ENCODE assay signal across 18 cellular contexts in the genomic region with DNA sequence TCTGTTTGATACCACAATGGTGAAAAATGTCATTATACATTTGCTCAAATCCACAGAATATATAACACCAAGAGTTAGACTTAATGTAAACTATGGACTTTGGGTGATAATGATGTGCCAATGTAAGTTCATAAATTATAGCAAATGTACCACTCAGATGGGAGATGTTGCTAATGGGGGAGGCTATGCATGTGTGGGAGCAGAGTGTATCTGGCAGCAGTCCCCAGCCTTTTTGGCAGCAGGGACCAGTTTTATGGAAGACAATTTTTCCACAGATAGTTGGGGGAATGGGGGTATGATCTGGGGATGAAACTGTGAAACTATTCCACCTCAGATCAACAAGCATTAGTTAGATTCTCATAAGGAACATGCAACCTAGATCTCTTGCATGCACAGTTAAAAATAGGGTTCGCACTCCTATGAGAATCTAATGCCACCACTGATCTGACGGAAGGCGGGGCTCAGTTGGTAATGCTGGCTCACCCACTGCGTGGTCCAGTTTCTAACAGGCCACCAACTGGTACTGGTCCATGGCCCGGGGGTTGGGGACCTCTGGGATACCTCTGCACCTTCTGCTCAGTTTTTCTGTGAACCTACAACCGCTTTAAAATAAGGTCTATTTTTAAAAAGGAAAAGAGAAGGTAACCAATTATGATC. TPM values are rescaled to one million over a fixed set of nuclear protein-coding genes. Genes with fewer than 3 reads are reported as not detected.
A peak's percentile ranks its signal among the peaks of the same experiment; 100 is the strongest.
DNase-seq lines count a peak whose midpoint lies in the region; ATAC-seq and TF ChIP-seq lines count a peak whose summit lies in the region.
"Had no signal": no experiment of that assay in that cellular context is flagged by ENCODE, and none has a peak within 500 bp of the region (broad histone marks: within the 10 kb centered on the region; RNA-seq: fewer than 3 reads in every experiment).

No MANE protein-coding gene starts in this region.

- H3K9me2 ChIP-seq in Karpas-422 (replicated peaks; ENCODE audit: insufficient read depth, low read length) = no peaks in the 10 kb centered on the region
- H3K9me2 ChIP-seq in MM.1S (replicated peaks; ENCODE audit: insufficient read depth, low read length) = no peaks in the 10 kb centered on the region

- DNase-seq in Karpas-422 (peak; percentile 29), naive B cell (no peak), MM.1S (no peak)
- DNase-seq: Caco-2; CD8-positive, alpha-beta memory T cell; DND-41; GDM1; HCEC 1CT; HFFc6 had no signal

- H3K4me1 ChIP-seq in Karpas-422 (ENCODE audit: low read length) (peaks cover 3% of the 10 kb centered on the region), MM.1S (ENCODE audit: low read length) (no peaks in the 10 kb centered on the region)
- H3K4me1 ChIP-seq: A549, BLaER1, Caco-2 had no signal

- no peaks in the 10 kb centered on the region for H3K27me3 Mint-ChIP-seq in naive B cell

- H3K4me2 ChIP-seq in Karpas-422 (ENCODE audit: low read depth, low read length, poor library complexity, severe bottlenecking) = no peak overlapping the region
- H3K4me2 ChIP-seq in MM.1S (ENCODE audit: low read depth, low read length) = no peak overlapping the region
- H3K4me2 ChIP-seq: A549, BLaER1, KMS-11 had no signal

- H3F3A ChIP-seq in MM.1S (ENCODE audit: insufficient read depth, low read length) = no peaks in the 10 kb centered on the region

- no peak overlapping the region for H3K4me3 ChIP-seq in Karpas-422 (ENCODE audit: low read length)
- no peak overlapping the region for H3K4me3 ChIP-seq in MM.1S (ENCODE audit: low read length)
- H3K4me3 ChIP-seq: A549, BLaER1 had no signal

- H3K36me3 Mint-ChIP-seq in naive B cell = peaks cover 46 to 70% of the 10 kb centered on the region in 2 donors

- ATAC-seq in GM18505 (IDR thresholded peaks at IDR 0.05; ENCODE audit: unreplicated experiment) = no peak
- no peak for ATAC-seq in naive B cell (ENCODE audit: low read depth in 2 of 2)
- ATAC-seq in HG02884 (IDR thresholded peaks at IDR 0.05; ENCODE audit: unreplicated experiment) = no peak
- no peak for ATAC-seq in HG02571 (IDR thresholded peaks at IDR 0.05; ENCODE audit: unreplicated experiment)
- ATAC-seq: A549 had no signal

- H3K9ac ChIP-seq in Karpas-422 (ENCODE audit: low read length) = no peak overlapping the region
- H3K9ac ChIP-seq in MM.1S (ENCODE audit: low read length) = no peak overlapping the region
- H3K9ac ChIP-seq: BLaER1, KMS-11 had no signal

- H3K27ac ChIP-seq in Karpas-422 (ENCODE audit: low read length) (no peak overlapping the region), MM.1S (ENCODE audit: low read length) (no peak overlapping the region)
- H3K27ac ChIP-seq: A549, BLaER1, KMS-11 had no signal

- peaks cover 0 to 19% (median 4%) of the 10 kb centered on the region in 7 donors for H3K9me3 Mint-ChIP-seq in naive B cell
- H3K9me3 Mint-ChIP-seq: CD8-positive, alpha-beta memory T cell; HFFc6 had no signal

- no peak overlapping the region for H2AFZ ChIP-seq in Karpas-422 (ENCODE audit: low read length)
- H2AFZ ChIP-seq in MM.1S (ENCODE audit: low read length) = no peak overlapping the region

- peak; percentile 35 for TF ChIP-seq POLR2A in GM18505 (IDR thresholded peaks at IDR 0.05; ENCODE audit: borderline replicate concordance, extremely low read depth, insufficient read depth, insufficient read length)

- H3K27me3 ChIP-seq in Karpas-422 (ENCODE audit: low read length) (no peaks in the 10 kb centered on the region), MM.1S (replicated peaks; ENCODE audit: insufficient read depth, low read length) (no peaks in the 10 kb centered on the region)
- H3K27me3 ChIP-seq: BLaER1 had no signal

- no peak for TF ChIP-seq CTCF in MM.1S (IDR thresholded peaks at IDR 0.05; ENCODE audit: low read length)

- H3K36me3 ChIP-seq in Karpas-422 (ENCODE audit: insufficient read depth, low read length) = peaks cover 15% of the 10 kb centered on the region
- no peaks in the 10 kb centered on the region for H3K36me3 ChIP-seq in MM.1S (replicated peaks; ENCODE audit: insufficient read depth, low read length)
- H3K36me3 ChIP-seq: BLaER1 had no signal

- H4K20me1 ChIP-seq in Karpas-422 (ENCODE audit: insufficient read depth, low read depth, low read length) (no peaks in the 10 kb centered on the region), MM.1S (ENCODE audit: insufficient read depth, low read length) (no peaks in the 10 kb centered on the region)
- H4K20me1 ChIP-seq: BLaER1 had no signal

- peak overlapping the region in 5 of 8 donors; percentile 31 to 72 (median 68) for H3K4me3 Mint-ChIP-seq in naive B cell
- H3K4me3 Mint-ChIP-seq: CD8-positive, alpha-beta memory T cell; HFFc6 had no signal

- H3K27ac Mint-ChIP-seq in naive B cell = peak overlapping the region in 5 of 6 donors; percentile 2 to 87 (median 61)
- H3K27ac Mint-ChIP-seq: HFFc6 had no signal

- H3K79me2 ChIP-seq in Karpas-422 (ENCODE audit: low read length) = peaks cover 2% of the 10 kb centered on the region
- H3K79me2 ChIP-seq in MM.1S (ENCODE audit: low read length) = no peaks in the 10 kb centered on the region

- peaks cover 58 to 77% (median 59%) of the 10 kb centered on the region in 3 donors for H3K4me1 Mint-ChIP-seq in naive B cell

- H3K9me3 ChIP-seq in Karpas-422 (ENCODE audit: low read length) = no peaks in the 10 kb centered on the region
- no peaks in the 10 kb centered on the region for H3K9me3 ChIP-seq in MM.1S (replicated peaks; ENCODE audit: insufficient read depth, low read length)
- H3K9me3 ChIP-seq: A549, BLaER1, Caco-2 had no signal

RNA-seq across cellular contexts. Expression of gene HLA-DQA1, which starts 8.0 kb away (rescaled TPM):
- total RNA-seq in Karpas-422 (2014; rRNA removed; shearing (Covaris generic); ENCODE audit: low replicate concordance) = 216 and 309 TPM in 2 replicates
- 1,000 to 10,000 TPM in 2 of 6 donors, 100 to 1,000 TPM in 4; 309 to 1,253 (median 783) TPM for polyA plus RNA-seq in naive B cell (ENCODE audit: low read depth in 6 of 6)
- total RNA-seq: Caco-2, H4, HFFc6, HT-29 had no signal
- polyA plus RNA-seq: A549, AG04450 had no signal

RNA-seq across cellular contexts. Expression of gene HLA-DQB1, which starts 21.3 kb away (rescaled TPM):
- total RNA-seq in Karpas-422 (2014; rRNA removed; shearing (Covaris generic); ENCODE audit: low replicate concordance) = 79.1 and 126 TPM in 2 replicates
- 1,000 to 10,000 TPM in 5 of 6 donors, 100 to 1,000 TPM in 1; 140 to 2,258 (median 1,433) TPM for polyA plus RNA-seq in naive B cell (ENCODE audit: low read depth in 6 of 6)
- total RNA-seq: Caco-2, H4, HFFc6, HT-29 had no signal
- polyA plus RNA-seq: A549, AG04450 had no signal

RNA-seq across cellular contexts. Expression of gene HLA-DRB1, which starts 55.5 kb away (rescaled TPM):
- total RNA-seq in Karpas-422 (2014; rRNA removed; shearing (Covaris generic); ENCODE audit: low replicate concordance) = 281 and 366 TPM in 2 replicates
- 1,000 to 10,000 TPM; 2,451 to 5,170 (median 4,939) TPM for polyA plus RNA-seq in naive B cell (ENCODE audit: low read depth in 6 of 6)
- total RNA-seq: Caco-2, HFFc6, HT-29 had no signal
- polyA plus RNA-seq: A549, AG04450 had no signal
